In genomic region chr22:11032115-11032514, GRCh38 we compare ENCODE assay signal across 6 cellular contexts.
DNase-seq lines count a peak whose midpoint lies in the region; ATAC-seq and TF ChIP-seq lines count a peak whose summit lies in the region.
"Not testable (repeated sequence)": the region's sequence is repeated elsewhere in the genome, so short reads cannot be mapped to it uniquely, and the experiment has no call there.

No MANE protein-coding gene starts in this region.

- H3K27ac Mint-ChIP-seq in activated T-helper 1 cell treated with anti-CD3 and anti-CD28 coated beads, Interleukin-12 subunit alpha, Interleukin-12 subunit beta, Interleukin-2, Interleukin-4 antibody, amounts not matched to agents 30 ng/mL and 10 ng/mL and 1 ng/mL, durations not matched to agents 14 hours and 24 hours and 36 hours: peak overlapping the region; percentile 30

- not testable (repeated sequence) for H3K23ac ChIP-seq in mesendoderm (ENCODE audit: low read length)

- intact Hi-C loops in activated T-helper 1 cell treated with anti-CD3 and anti-CD28 coated beads, Interleukin-12 subunit alpha, Interleukin-12 subunit beta, Interleukin-2, Interleukin-4 antibody, amounts not matched to agents 30 ng/mL and 10 ng/mL and 1 ng/mL, durations not matched to agents 14 hours and 24 hours and 36 hours (cut with micrococcal nuclease); Right ventricle myocardium inferior (cut with DNase I); sigmoid colon (cut with DNase I): not testable (repeated sequence)

- not testable (repeated sequence) for H4K8ac ChIP-seq in mesendoderm (ENCODE audit: low read depth, low read length)

- not testable (repeated sequence) for H2AK5ac ChIP-seq in mesendoderm (ENCODE audit: low read length)

- not testable (repeated sequence) for H3K4me3 Mint-ChIP-seq in activated T-helper 1 cell treated with anti-CD3 and anti-CD28 coated beads, Interleukin-12 subunit alpha, Interleukin-12 subunit beta, Interleukin-2, Interleukin-4 antibody, amounts not matched to agents 30 ng/mL and 10 ng/mL and 1 ng/mL, durations not matched to agents 14 hours and 24 hours and 36 hours

- not testable (repeated sequence) for H3K79me2 ChIP-seq in mesendoderm (ENCODE audit: control insufficient read depth, insufficient read depth, low read length)

- not testable (repeated sequence) for H3K18ac ChIP-seq in mesendoderm (ENCODE audit: low read length)

- H2BK15ac ChIP-seq in mesendoderm (replicated peaks; ENCODE audit: low read depth): not testable (repeated sequence)

- H4K5ac ChIP-seq in mesendoderm (ENCODE audit: low read length): not testable (repeated sequence)

- not testable (repeated sequence) for TF ChIP-seq POLR2A in sigmoid colon (IDR thresholded peaks at IDR 0.05)

- not testable (repeated sequence) for H2BK5ac ChIP-seq in mesendoderm (ENCODE audit: low read length)

- peaks cover 68% of the 10 kb centered on the region for H3K9me3 Mint-ChIP-seq in activated T-helper 1 cell treated with anti-CD3 and anti-CD28 coated beads, Interleukin-12 subunit alpha, Interleukin-12 subunit beta, Interleukin-2, Interleukin-4 antibody, amounts not matched to agents 30 ng/mL and 10 ng/mL and 1 ng/mL, durations not matched to agents 14 hours and 24 hours and 36 hours

- not testable (repeated sequence) for H3K9ac ChIP-seq in mesendoderm (ENCODE audit: low read length)

- H3K9me3 ChIP-seq in iPS-18c (ENCODE audit: control insufficient read depth, insufficient read depth, low read length) (peaks cover 57% of the 10 kb centered on the region), sigmoid colon (peaks cover 0 to 55% (median 10%) of the 10 kb centered on the region in 4 donors)

- not testable (repeated sequence) for H3K27me3 ChIP-seq in mesendoderm (ENCODE audit: insufficient read depth, low read length, poor library complexity); sigmoid colon

- not testable (repeated sequence) for TF ChIP-seq CTCF in sigmoid colon (IDR thresholded peaks at IDR 0.05)

- DNase-seq in NCI-H460 (ENCODE audit: extremely low read depth, low read depth) (peak; percentile 14), Right ventricle myocardium inferior (ENCODE audit: missing footprints) (peak; percentile 62), sigmoid colon (peak; percentile 68)
- not testable (repeated sequence) for DNase-seq in activated T-helper 1 cell treated with anti-CD3 and anti-CD28 coated beads, Interleukin-12 subunit alpha, Interleukin-12 subunit beta, Interleukin-2, Interleukin-4 antibody, amounts not matched to agents 30 ng/mL and 10 ng/mL and 1 ng/mL, durations not matched to agents 14 hours and 24 hours and 36 hours (ENCODE audit: low spot score); mesendoderm

- H3K27me3 Mint-ChIP-seq in activated T-helper 1 cell treated with anti-CD3 and anti-CD28 coated beads, Interleukin-12 subunit alpha, Interleukin-12 subunit beta, Interleukin-2, Interleukin-4 antibody, amounts not matched to agents 30 ng/mL and 10 ng/mL and 1 ng/mL, durations not matched to agents 14 hours and 24 hours and 36 hours (ENCODE audit: insufficient read depth): not testable (repeated sequence)

- ATAC-seq in Right ventricle myocardium inferior: not testable (repeated sequence)

- H3K4ac ChIP-seq in mesendoderm (ENCODE audit: low read depth, low read length): not testable (repeated sequence)

- H3K36me3 ChIP-seq in mesendoderm (ENCODE audit: control insufficient read depth, insufficient read depth, low read length); sigmoid colon: not testable (repeated sequence)

- TF ChIP-seq EP300 in sigmoid colon (IDR thresholded peaks at IDR 0.05): not testable (repeated sequence)

- no CpG with 5 or more reads among the region's 13 CpGs for WGBS in mesendoderm (ENCODE audit: extremely low coverage, insufficient coverage, low lambda C conversion rate)
- 81 to 82% methylated on average over 13 of the region's 13 CpGs for WGBS in sigmoid colon, 2 donors

- not testable (repeated sequence) for H3K27ac ChIP-seq in mesendoderm (ENCODE audit: low read depth, low read length); sigmoid colon

- not testable (repeated sequence) for H3K4me1 Mint-ChIP-seq in activated T-helper 1 cell treated with anti-CD3 and anti-CD28 coated beads, Interleukin-12 subunit alpha, Interleukin-12 subunit beta, Interleukin-2, Interleukin-4 antibody, amounts not matched to agents 30 ng/mL and 10 ng/mL and 1 ng/mL, durations not matched to agents 14 hours and 24 hours and 36 hours (ENCODE audit: low read depth)

- H3K79me1 ChIP-seq in mesendoderm (ENCODE audit: low read length): not testable (repeated sequence)

- not testable (repeated sequence) for H3K4me1 ChIP-seq in mesendoderm (ENCODE audit: control insufficient read depth, low read depth, low read length); sigmoid colon

- H3K4me3 ChIP-seq in iPS-18c (ENCODE audit: insufficient read depth, low read depth, low read length): peak overlapping the region; percentile 21; the same call in 1 of the 2 replicates
- H3K4me3 ChIP-seq in mesendoderm (ENCODE audit: low read length): peak overlapping the region; percentile 18
- not testable (repeated sequence) for H3K4me3 ChIP-seq in sigmoid colon

- not testable (repeated sequence) for H3K4me2 ChIP-seq in mesendoderm (ENCODE audit: low read length)

- H2BK120ac ChIP-seq in mesendoderm (ENCODE audit: low read depth, low read length): not testable (repeated sequence)

- H3K56ac ChIP-seq in mesendoderm (ENCODE audit: low read length): not testable (repeated sequence)

- H3K36me3 Mint-ChIP-seq in activated T-helper 1 cell treated with anti-CD3 and anti-CD28 coated beads, Interleukin-12 subunit alpha, Interleukin-12 subunit beta, Interleukin-2, Interleukin-4 antibody, amounts not matched to agents 30 ng/mL and 10 ng/mL and 1 ng/mL, durations not matched to agents 14 hours and 24 hours and 36 hours (ENCODE audit: low read depth): not testable (repeated sequence)
